Comparison of ENCODE assay signal across 24 cellular contexts in the genomic region with DNA sequence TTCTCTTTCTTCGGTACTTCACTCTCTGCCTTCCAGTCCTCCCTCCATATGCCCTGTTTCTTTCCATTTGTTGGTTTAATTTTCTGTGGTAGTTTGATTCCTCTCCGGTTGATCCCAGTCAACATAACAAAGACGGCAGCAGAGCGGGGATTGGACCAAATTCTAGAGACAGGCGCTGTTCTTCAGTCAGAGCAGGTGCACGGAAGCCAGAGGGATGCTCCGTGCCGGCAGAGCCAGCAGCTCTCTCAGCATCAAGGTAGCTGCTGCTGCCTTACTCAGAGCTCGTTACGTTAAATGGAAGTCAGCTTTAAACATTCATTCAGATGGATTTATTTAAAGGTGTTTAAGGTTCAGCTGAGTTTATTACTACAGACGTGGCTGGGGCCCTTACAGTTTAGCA.
DNase-seq lines count a peak whose midpoint lies in the region; ATAC-seq and TF ChIP-seq lines count a peak whose summit lies in the region.
"Had no signal": no experiment of that assay in that cellular context is flagged by ENCODE, and none has a peak within 500 bp of the region (broad histone marks: within the 10 kb centered on the region; RNA-seq: fewer than 3 reads in every experiment).

No MANE protein-coding gene starts in this region.

- no peak for ATAC-seq in PC-3
- ATAC-seq: A549, Right ventricle myocardium inferior had no signal

- H3K36me3 ChIP-seq in PC-3 (ENCODE audit: low read depth, low read length) (no peaks in the 10 kb centered on the region), adrenal gland (replicated peaks in 1 of 2) (no peaks in the 10 kb centered on the region)
- H3K36me3 ChIP-seq: BLaER1 treated with 17β-estradiol and CSF1 and Interleukin-3, amounts not matched to agents 10 nM and 100 nM; MG63 had no signal

- H3K9ac ChIP-seq in PC-3 (ENCODE audit: low read length): no peak overlapping the region
- H3K9ac ChIP-seq: BLaER1 treated with 17β-estradiol and CSF1 and Interleukin-3, amounts not matched to agents 10 nM and 100 nM had no signal

- no peaks in the 10 kb centered on the region for H4K20me1 ChIP-seq in PC-3 (ENCODE audit: low read length)
- H4K20me1 ChIP-seq: BLaER1 treated with 17β-estradiol and CSF1 and Interleukin-3, amounts not matched to agents 10 nM and 100 nM had no signal

- POLR2A ChIA-PET in PC-3 (lab: Charles Lee; ENCODE audit: unreplicated experiment): no interaction called here

- H3F3A ChIP-seq in PC-3 (ENCODE audit: low read length, unreplicated experiment): no peaks in the 10 kb centered on the region

- no peak overlapping the region for H3K4me3 ChIP-seq in PC-3 (ENCODE audit: low read length)
- no peak overlapping the region for H3K4me3 ChIP-seq in adrenal gland
- H3K4me3 ChIP-seq: A549; BLaER1 treated with 17β-estradiol and CSF1 and Interleukin-3, amounts not matched to agents 10 nM and 100 nM; MG63; PC-9 had no signal

- TF ChIP-seq POLR2A in adrenal gland (IDR thresholded peaks at IDR 0.05): no peak

- BruUV-seq in PC-3 (replicated peaks; lab: Mats Ljungman, UMichigan): no TSS peak

- H3K27ac ChIP-seq in PC-3 (ENCODE audit: low read length) (no peak overlapping the region), adrenal gland (no peak overlapping the region)
- H3K27ac ChIP-seq: A549; BLaER1 treated with 17β-estradiol and CSF1 and Interleukin-3, amounts not matched to agents 10 nM and 100 nM; PC-9 had no signal

- in situ Hi-C loops in G401 (cut with HindIII; ENCODE audit: low sequenced_read_pairs): no loop called here

- H2AFZ ChIP-seq in PC-3 (ENCODE audit: low read length): no peak overlapping the region
- H2AFZ ChIP-seq: PC-9 had no signal

- no peaks in the 10 kb centered on the region for H3K79me2 ChIP-seq in PC-3 (ENCODE audit: low read length)

- H3K4me1 ChIP-seq in PC-3 (ENCODE audit: insufficient read depth, low read length): peaks cover 24% of the 10 kb centered on the region
- H3K4me1 ChIP-seq in adrenal gland (replicated peaks in 1 of 2): no peaks in the 10 kb centered on the region
- H3K4me1 ChIP-seq: A549; BLaER1 treated with 17β-estradiol and CSF1 and Interleukin-3, amounts not matched to agents 10 nM and 100 nM had no signal

- DNase-seq in G401 (ENCODE audit: low spot score) (peak; percentile 15), NCI-H1092 (lab: John Stamatoyannopoulos, UW) (peak; percentile 11), SHP77 (lab: John Stamatoyannopoulos, UW) (peak; percentile 51 to 78), left kidney (ENCODE audit: low read depth, low spot score) (peak; percentile 3), PC-3 (no peak), HuH-7 (ENCODE audit: low spot score) (no peak), adrenal gland (no peak)
- DNase-seq: AML-193; CD4-positive, alpha-beta T cell; HCEC 1CT; IMR-90; KG1; MG63; NCI-H187; NCI-H2081 treated with DMSO at 0.1 percent for 48 hours; NCI-H345; NCI-H510A treated with DMSO at 0.1 percent for 48 hours; NCI-H748 treated with DMSO at 0.1 percent for 48 hours; NK-92 treated with Interleukin-12 subunit alpha and Interleukin-12 subunit beta, amount 100 ng/mL, for 24 hours; PC-9; T-helper 1 cell had no signal

- intact Hi-C loops in PC-3 (cut with micrococcal nuclease) (no loop called here), adrenal gland (cut with DNase I) (no loop called here)

- no peaks in the 10 kb centered on the region for H3K9me3 ChIP-seq in PC-3 (ENCODE audit: low read length)
- no peaks in the 10 kb centered on the region for H3K9me3 ChIP-seq in adrenal gland (replicated peaks in 1 of 3)
- H3K9me3 ChIP-seq: A549; BLaER1 treated with 17β-estradiol and CSF1 and Interleukin-3, amounts not matched to agents 10 nM and 100 nM; MG63 had no signal

- no peak for TF ChIP-seq CTCF in PC-3 (conservative IDR thresholded peaks at IDR 0.05; ENCODE audit: low read depth, low read length)
- TF ChIP-seq CTCF in adrenal gland (IDR thresholded peaks at IDR 0.05): no peak

- 49 to 60% (median 59%) methylated on average over 11 of the region's 11 CpGs for WGBS in adrenal gland, 4 donors

- no peaks in the 10 kb centered on the region for H3K27me3 ChIP-seq in PC-3 (ENCODE audit: low read length)
- no peaks in the 10 kb centered on the region for H3K27me3 ChIP-seq in adrenal gland
- H3K27me3 ChIP-seq: BLaER1 treated with 17β-estradiol and CSF1 and Interleukin-3, amounts not matched to agents 10 nM and 100 nM; MG63 had no signal

- no peak overlapping the region for H3K4me2 ChIP-seq in PC-3 (ENCODE audit: low read length)
- H3K4me2 ChIP-seq: A549; BLaER1 treated with 17β-estradiol and CSF1 and Interleukin-3, amounts not matched to agents 10 nM and 100 nM; PC-9 had no signal

- no peaks in the 10 kb centered on the region for H3K9me2 ChIP-seq in PC-3 (replicated peaks; ENCODE audit: low read length)

- CTCF ChIA-PET in PC-3 (lab: Charles Lee): no interaction called here

Comparison
In these comparisons a context has a peak if more than half of its experiments do, and no peak if none do; other contexts are left out.
1. DNase-seq: peak in G401 (single experiment), NCI-H1092 (single experiment), SHP77 (2 of 2) and left kidney (single experiment); none in PC-3 (single experiment), HuH-7 (single experiment) and adrenal gland (0 of 7).